ENCODE assay signal across 8 cellular contexts in genomic region chr6:41318648-41319565, GRCh38. TPM values are rescaled to one million over a fixed set of nuclear protein-coding genes. Genes with fewer than 3 reads are reported as not detected.
DNase-seq lines count a peak whose midpoint lies in the region; ATAC-seq and TF ChIP-seq lines count a peak whose summit lies in the region.

No MANE protein-coding gene starts in this region.

- DNase-seq in HAP-1 (ENCODE audit: low spot score in 2 of 2) (peak; percentile 59 to 87), MG63 (peak; percentile 71), SHP77 (lab: John Stamatoyannopoulos, UW) (peak; percentile 92), germinal center (ENCODE audit: low spot score) (peak; percentile 82), osteoblast (ENCODE audit: insufficient read length, low spot score, missing footprints) (peak; percentile 84), thoracic aorta (ENCODE audit: low spot score) (peak; percentile 22)
- DNase-seq in activated gamma-delta T cell treated with anti-CD3 and anti-CD28 coated beads, Interleukin-2, amount 50 U/mL, for 16 hours (ENCODE audit: low read depth) = peak; percentile 71

- no peak overlapping the region for H3K27ac ChIP-seq in osteoblast (ENCODE audit: low read depth, low read length)
- H3K27ac ChIP-seq in thoracic aorta = no peak overlapping the region

- peaks cover 46% of the 10 kb centered on the region for H3K27me3 ChIP-seq in HAP-1 (ENCODE audit: low read depth)
- peaks cover 31% of the 10 kb centered on the region; the same call in 1 of the 2 replicates for H3K27me3 ChIP-seq in MG63
- peaks cover 42% of the 10 kb centered on the region for H3K27me3 ChIP-seq in osteoblast (ENCODE audit: insufficient read depth, low read length)
- no peaks in the 10 kb centered on the region for H3K27me3 ChIP-seq in thoracic aorta (replicated peaks; ENCODE audit: insufficient read depth)

- peak; percentile 93 for TF ChIP-seq CTCF in osteoblast (IDR thresholded peaks at IDR 0.05; ENCODE audit: extremely low read depth, low read depth, low read length)
- peak; percentile 100 for TF ChIP-seq CTCF in thoracic aorta (IDR thresholded peaks at IDR 0.05)

- peak overlapping the region; percentile 92 for H3K4me2 ChIP-seq in osteoblast (ENCODE audit: insufficient read depth, low read length)

- in situ Hi-C loops in HAP-1 (cut with MboI; ENCODE audit: low sequenced_read_pairs) = no loop called here

- no peaks in the 10 kb centered on the region for H3K36me3 ChIP-seq in ES-I3 (ENCODE audit: insufficient read depth, low read length)
- no peaks in the 10 kb centered on the region for H3K36me3 ChIP-seq in HAP-1 (replicated peaks)
- H3K36me3 ChIP-seq in MG63 = no peaks in the 10 kb centered on the region
- no peaks in the 10 kb centered on the region for H3K36me3 ChIP-seq in osteoblast (ENCODE audit: insufficient read depth, low read length)
- H3K36me3 ChIP-seq in thoracic aorta = no peaks in the 10 kb centered on the region

- peak overlapping the region; percentile 94 for H2AFZ ChIP-seq in osteoblast (ENCODE audit: low read length)

- H3K4me3 ChIP-seq in HAP-1 = no peak overlapping the region; the same call in 1 of the 2 replicates
- no peak overlapping the region for H3K4me3 ChIP-seq in MG63
- peak overlapping the region; percentile 72 for H3K4me3 ChIP-seq in osteoblast (ENCODE audit: insufficient read depth, low read length)
- H3K4me3 ChIP-seq in thoracic aorta = peak overlapping the region; percentile 56

- H3K9me3 ChIP-seq in ES-I3 (ENCODE audit: control insufficient read depth, insufficient read depth, low read length) (no peaks in the 10 kb centered on the region), HAP-1 (no peaks in the 10 kb centered on the region), MG63 (no peaks in the 10 kb centered on the region), osteoblast (ENCODE audit: low read depth, low read length) (no peaks in the 10 kb centered on the region), thoracic aorta (no peaks in the 10 kb centered on the region)

- H4K20me1 ChIP-seq in osteoblast (ENCODE audit: insufficient read depth, low read length) = no peaks in the 10 kb centered on the region

- peak overlapping the region; percentile 46; the same call in 1 of the 2 replicates for H3K9ac ChIP-seq in ES-I3 (ENCODE audit: low read depth, low read length)

- ATAC-seq in thoracic aorta (ENCODE audit: insufficient number of reproducible peaks, low FRiP score, low read depth) = peak; percentile 78

- no peaks in the 10 kb centered on the region for H3K4me1 ChIP-seq in ES-I3 (ENCODE audit: insufficient read depth, low read length)
- H3K4me1 ChIP-seq in HAP-1 = peaks cover 4% of the 10 kb centered on the region
- H3K4me1 ChIP-seq in osteoblast (ENCODE audit: insufficient read depth, low read length) = peaks cover 3% of the 10 kb centered on the region
- no peaks in the 10 kb centered on the region for H3K4me1 ChIP-seq in thoracic aorta (ENCODE audit: control insufficient read depth in 1 of 2, low read depth in 2 of 2)

- no peaks in the 10 kb centered on the region for H3K79me2 ChIP-seq in osteoblast (ENCODE audit: insufficient read depth, low read length)

RNA-seq across cellular contexts. Expression of gene NCR2, which starts 16.5 kb away (rescaled TPM):
- not detected in 2 replicates for total RNA-seq in MG63 (2014; rRNA removed; shearing (Covaris generic); ENCODE audit: low replicate concordance)
- total RNA-seq in osteoblast = not detected in 2 replicates
- total RNA-seq in thoracic aorta = not detected

RNA-seq across cellular contexts. Expression of gene TREM1, which starts 32.4 kb away (rescaled TPM):
- total RNA-seq in MG63 (2014; rRNA removed; shearing (Covaris generic); ENCODE audit: low replicate concordance) = not detected in 2 replicates
- total RNA-seq in osteoblast = 0.72 and 1.8 TPM in 2 replicates
- total RNA-seq in thoracic aorta = 10 to 100 TPM in 1 of 2 donors, 1 to 10 TPM in 1; 3.1 to 11.7 TPM

Comparison
In these comparisons a context has a peak if more than half of its experiments do, and no peak if none do; other contexts are left out.
1. DNase-seq: peak in every context shown above with its lines; median percentile 92 in SHP77; 84 in osteoblast; 82 in germinal center; 73 in HAP-1; 71 in MG63; 71 in activated gamma-delta T cell treated with anti-CD3 and anti-CD28 coated beads, Interleukin-2, amount 50 U/mL, for 16 hours; 22 in thoracic aorta.
2. H3K4me3 ChIP-seq: peak in osteoblast (single experiment) and thoracic aorta (single experiment); none in HAP-1 (single experiment) and MG63 (single experiment).